Comparison of ENCODE assay signal across 8 cellular contexts in the genomic region with DNA sequence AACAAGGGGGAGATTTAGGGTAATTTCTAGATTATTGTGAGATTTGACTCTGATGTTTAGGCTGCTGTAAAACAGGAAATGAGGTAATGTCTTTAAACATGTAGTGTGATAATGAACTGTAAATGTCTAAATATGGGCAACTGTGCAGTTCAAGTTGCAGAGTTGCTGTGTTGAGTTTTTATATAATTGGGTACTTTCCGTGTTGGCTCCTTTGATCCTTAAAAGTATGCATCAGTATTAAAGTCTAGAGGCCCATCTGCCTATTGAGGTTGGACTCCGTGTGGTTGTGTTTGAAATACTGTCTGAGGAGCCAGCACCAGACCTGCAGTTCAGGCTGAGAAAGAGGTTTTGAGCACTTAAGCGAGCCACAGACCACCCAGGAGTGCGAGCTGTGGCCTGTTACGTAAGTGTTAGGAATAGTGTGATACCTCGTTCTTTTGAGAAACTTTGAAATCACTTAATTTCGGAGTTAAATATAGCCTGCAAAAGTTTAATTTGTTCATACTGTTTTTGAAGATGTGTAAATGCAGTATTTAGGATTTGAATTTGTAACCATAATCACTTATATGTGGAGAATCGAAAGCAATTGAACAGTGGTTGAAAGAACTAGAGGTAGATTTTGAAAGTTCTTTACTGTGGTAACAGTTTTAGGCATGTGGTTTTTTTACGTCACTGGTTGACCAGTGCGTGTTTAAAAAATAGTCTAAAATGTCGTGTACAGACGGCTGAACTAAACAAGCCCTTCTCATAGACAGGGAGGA. TPM values are rescaled to one million over a fixed set of nuclear protein-coding genes. Genes with fewer than 3 reads are reported as not detected.
DNase-seq lines count a peak whose midpoint lies in the region; ATAC-seq and TF ChIP-seq lines count a peak whose summit lies in the region.

No MANE protein-coding gene starts in this region.

- H3K4me3 ChIP-seq in HUES48 (ENCODE audit: low read depth, low read length), result no peak overlapping the region
- H3K4me3 ChIP-seq in left ventricle myocardium inferior, result peak overlapping the region; percentile 37
- H3K4me3 ChIP-seq in HAP-1, result no peak overlapping the region

- H3K4me1 Mint-ChIP-seq in activated T-cell treated with anti-CD3 and anti-CD28 coated beads, Interleukin-2, amount 50 U/mL, for 24 hours (ENCODE audit: low read depth), result peaks cover 93% of the 10 kb centered on the region

- peaks cover 33% of the 10 kb centered on the region for H3K36me3 Mint-ChIP-seq in activated T-cell treated with anti-CD3 and anti-CD28 coated beads, Interleukin-2, amount 50 U/mL, for 24 hours (ENCODE audit: low read depth)

- H3K36me3 ChIP-seq in HUES48 (ENCODE audit: control insufficient read depth, insufficient read depth, low read length) (peaks cover 14% of the 10 kb centered on the region), left ventricle myocardium inferior (peaks cover 8% of the 10 kb centered on the region), HAP-1 (replicated peaks) (peaks cover 10% of the 10 kb centered on the region)

- TF ChIP-seq CTCF in left ventricle myocardium inferior (IDR thresholded peaks at IDR 0.05; ENCODE audit: borderline replicate concordance), result no peak

- peak overlapping the region; percentile 29 for H3K27ac ChIP-seq in HUES48 (ENCODE audit: low read depth, low read length)
- H3K27ac ChIP-seq in left ventricle myocardium inferior (replicated peaks), result peak overlapping the region; percentile 82

- no peaks in the 10 kb centered on the region for H3K9me3 ChIP-seq in HUES48 (ENCODE audit: control insufficient read depth, insufficient read depth, low read length)
- no peaks in the 10 kb centered on the region for H3K9me3 ChIP-seq in left ventricle myocardium inferior (replicated peaks)
- no peaks in the 10 kb centered on the region for H3K9me3 ChIP-seq in HAP-1

- intact Hi-C loops in left ventricle myocardium inferior (cut with micrococcal nuclease), result no loop called here

- peak overlapping the region; percentile 98 for H3K27ac Mint-ChIP-seq in activated T-cell treated with anti-CD3 and anti-CD28 coated beads, Interleukin-2, amount 50 U/mL, for 24 hours

- ATAC-seq in GM18907 (IDR thresholded peaks at IDR 0.05; ENCODE audit: unreplicated experiment), result peak; percentile 40

- H3K4me3 Mint-ChIP-seq in activated T-cell treated with anti-CD3 and anti-CD28 coated beads, Interleukin-2, amount 50 U/mL, for 24 hours, result peak overlapping the region; percentile 79

- DNase-seq in activated T-cell treated with anti-CD3 and anti-CD28 coated beads, Interleukin-2, amount 50 U/mL, for 24 hours, result peak; percentile 56
- DNase-seq in left ventricle myocardium inferior (no peak), G401 (ENCODE audit: low spot score) (no peak), NAMALWA (ENCODE audit: low spot score) (no peak), HAP-1 (ENCODE audit: low spot score in 2 of 2) (no peak)
- DNase-seq in stimulated activated CD8-positive, alpha-beta memory T cell treated with anti-CD3 and anti-CD28 coated beads, Interleukin-7, amount 100 ng/mL, for 4 hours (ENCODE audit: low read depth in 2 of 2), result peak; percentile 22 to 33

- H3K4me1 ChIP-seq in HUES48 (ENCODE audit: control insufficient read depth, insufficient read depth, low read length) (peaks cover 11% of the 10 kb centered on the region), left ventricle myocardium inferior (peaks cover 69% of the 10 kb centered on the region), HAP-1 (no peaks in the 10 kb centered on the region; the same call in none of the 2 replicates)

- H3K27me3 Mint-ChIP-seq in activated T-cell treated with anti-CD3 and anti-CD28 coated beads, Interleukin-2, amount 50 U/mL, for 24 hours, result no peaks in the 10 kb centered on the region

- H3K9ac ChIP-seq in HUES48 (ENCODE audit: low read depth, low read length), result no peak overlapping the region

- H3K27me3 ChIP-seq in HUES48 (ENCODE audit: control insufficient read depth, insufficient read depth, low read length), result no peaks in the 10 kb centered on the region
- no peaks in the 10 kb centered on the region for H3K27me3 ChIP-seq in left ventricle myocardium inferior (ENCODE audit: low read depth)
- H3K27me3 ChIP-seq in HAP-1 (ENCODE audit: low read depth), result no peaks in the 10 kb centered on the region

- no peaks in the 10 kb centered on the region for H3K9me3 Mint-ChIP-seq in activated T-cell treated with anti-CD3 and anti-CD28 coated beads, Interleukin-2, amount 50 U/mL, for 24 hours

- in situ Hi-C loops in G401 (cut with HindIII; ENCODE audit: low sequenced_read_pairs) (no loop called here), HAP-1 (cut with MboI; ENCODE audit: low sequenced_read_pairs) (no loop called here)

RNA-seq across cellular contexts. Expression of gene FAM118A, which starts 9.0 kb away (rescaled TPM):
- total RNA-seq in left ventricle myocardium inferior, result 14.1 TPM
- 11.0 and 38.4 TPM in 2 replicates for total RNA-seq in G401 (2014; rRNA removed; shearing (Covaris generic))

RNA-seq across cellular contexts. Expression of gene UPK3A, which starts 34.0 kb away (rescaled TPM):
- total RNA-seq in left ventricle myocardium inferior, result not detected
- total RNA-seq in G401 (2014; rRNA removed; shearing (Covaris generic)), result not detected in 2 replicates

Comparison
In these comparisons a context has a peak if more than half of its experiments do, and no peak if none do; other contexts are left out.
1. DNase-seq: peak in activated T-cell treated with anti-CD3 and anti-CD28 coated beads, Interleukin-2, amount 50 U/mL, for 24 hours (single experiment) and stimulated activated CD8-positive, alpha-beta memory T cell treated with anti-CD3 and anti-CD28 coated beads, Interleukin-7, amount 100 ng/mL, for 4 hours (2 of 2); none in left ventricle myocardium inferior (single experiment), G401 (single experiment), NAMALWA (single experiment) and HAP-1 (0 of 2).